ENCODE assay signal across 24 cellular contexts in genomic region chr10:16049775-16050174, GRCh38.
"Had no signal": no experiment of that assay in that cellular context is flagged by ENCODE, and none has a peak within 500 bp of the region (broad histone marks: within the 10 kb centered on the region; RNA-seq: fewer than 3 reads in every experiment).

No MANE protein-coding gene starts in this region.

- H3K9me3 ChIP-seq: esophagus muscularis mucosa, psoas muscle, sigmoid colon, thyroid gland had no signal

- H3K9me3 Mint-ChIP-seq: nephron, neural progenitor cell had no signal

- H3K27ac ChIP-seq: coronary artery, esophagus muscularis mucosa, foreskin keratinocyte, gastroesophageal sphincter, heart right ventricle, left lung, neural progenitor cell, psoas muscle, sigmoid colon, stomach, thyroid gland had no signal

- H3K36me3 ChIP-seq: esophagus muscularis mucosa, gastroesophageal sphincter, heart right ventricle, left lung, neural progenitor cell, sigmoid colon, stomach, thyroid gland had no signal

- H3K4me3 Mint-ChIP-seq: naive thymus-derived CD4-positive, alpha-beta T cell; nephron; neural progenitor cell; stimulated activated effector memory CD8-positive, alpha-beta T cell treated with anti-CD3 and anti-CD28 coated beads, Interleukin-12 subunit alpha, Interleukin-12 subunit beta, amount 100 ng/mL, for 72 hours had no signal

- H3K4me3 ChIP-seq: coronary artery, esophagus muscularis mucosa, gastroesophageal sphincter, heart right ventricle, left lung, neural progenitor cell, psoas muscle, sigmoid colon, stomach, thyroid gland had no signal

- H3K4me1 Mint-ChIP-seq: nephron; neural progenitor cell; stimulated activated effector memory CD8-positive, alpha-beta T cell treated with anti-CD3 and anti-CD28 coated beads, Interleukin-12 subunit alpha, Interleukin-12 subunit beta, amount 100 ng/mL, for 72 hours had no signal

- H3K4me1 ChIP-seq: esophagus muscularis mucosa, foreskin keratinocyte, gastroesophageal sphincter, heart right ventricle, left lung, neural progenitor cell, psoas muscle, sigmoid colon, stomach, thyroid gland had no signal

- ATAC-seq: foreskin keratinocyte; gastroesophageal sphincter; heart right ventricle; left cardiac atrium; left lung; naive thymus-derived CD4-positive, alpha-beta T cell; psoas muscle; right cardiac atrium; stimulated activated effector memory CD8-positive, alpha-beta T cell treated with anti-CD3 and anti-CD28 coated beads, Interleukin-12 subunit alpha, Interleukin-12 subunit beta, amount 100 ng/mL, for 72 hours had no signal

- H3K27me3 ChIP-seq: esophagus muscularis mucosa, foreskin keratinocyte, gastroesophageal sphincter, heart right ventricle, left lung, neural progenitor cell, sigmoid colon, stomach, thyroid gland had no signal

- H3K36me3 Mint-ChIP-seq: naive thymus-derived CD4-positive, alpha-beta T cell; neural progenitor cell; stimulated activated effector memory CD8-positive, alpha-beta T cell treated with anti-CD3 and anti-CD28 coated beads, Interleukin-12 subunit alpha, Interleukin-12 subunit beta, amount 100 ng/mL, for 72 hours had no signal

- H3K27ac Mint-ChIP-seq: nephron; neural progenitor cell; stimulated activated effector memory CD8-positive, alpha-beta T cell treated with anti-CD3 and anti-CD28 coated beads, Interleukin-12 subunit alpha, Interleukin-12 subunit beta, amount 100 ng/mL, for 72 hours had no signal

- DNase-seq: dermis blood vessel endothelial cell; foreskin keratinocyte; heart right ventricle; hippocampal formation; left cardiac atrium; left lung; mesendoderm; midbrain; naive thymus-derived CD4-positive, alpha-beta T cell; psoas muscle; right cardiac atrium; sigmoid colon; stimulated activated CD4-positive, alpha-beta T cell treated with anti-CD3 and anti-CD28 coated beads, Interleukin-2, amount 100 ng/mL, for 24 hours; stimulated activated CD4-positive, alpha-beta T cell treated with anti-CD3 and anti-CD28 coated beads, Interleukin-4, amount 100 ng/mL, for 24 hours; stimulated activated naive CD4-positive, alpha-beta T cell treated with Interleukin-2 at 50 U/mL for 16 hours; stomach; thyroid gland; trophoblast cell had no signal
